3 cellular contexts compared by ENCODE assay signal in genomic region chr11:21546715-21547114, GRCh38.
TF ChIP-seq lines count a peak whose summit lies in the region.

No MANE protein-coding gene starts in this region.

TF ChIP-seq in A549, 52 proteins besides CTCF, POLR2A, EP300 and RAD21 (continued from another document):
- TF ChIP-seq MYC (IDR thresholded peaks at IDR 0.05; ENCODE audit: borderline replicate concordance, low read length) (no peak), CEBPB (IDR thresholded peaks at IDR 0.05) (no peak), KDM1A (IDR thresholded peaks at IDR 0.05; ENCODE audit: low read depth) (no peak)
- TF ChIP-seq, protein P1, sequence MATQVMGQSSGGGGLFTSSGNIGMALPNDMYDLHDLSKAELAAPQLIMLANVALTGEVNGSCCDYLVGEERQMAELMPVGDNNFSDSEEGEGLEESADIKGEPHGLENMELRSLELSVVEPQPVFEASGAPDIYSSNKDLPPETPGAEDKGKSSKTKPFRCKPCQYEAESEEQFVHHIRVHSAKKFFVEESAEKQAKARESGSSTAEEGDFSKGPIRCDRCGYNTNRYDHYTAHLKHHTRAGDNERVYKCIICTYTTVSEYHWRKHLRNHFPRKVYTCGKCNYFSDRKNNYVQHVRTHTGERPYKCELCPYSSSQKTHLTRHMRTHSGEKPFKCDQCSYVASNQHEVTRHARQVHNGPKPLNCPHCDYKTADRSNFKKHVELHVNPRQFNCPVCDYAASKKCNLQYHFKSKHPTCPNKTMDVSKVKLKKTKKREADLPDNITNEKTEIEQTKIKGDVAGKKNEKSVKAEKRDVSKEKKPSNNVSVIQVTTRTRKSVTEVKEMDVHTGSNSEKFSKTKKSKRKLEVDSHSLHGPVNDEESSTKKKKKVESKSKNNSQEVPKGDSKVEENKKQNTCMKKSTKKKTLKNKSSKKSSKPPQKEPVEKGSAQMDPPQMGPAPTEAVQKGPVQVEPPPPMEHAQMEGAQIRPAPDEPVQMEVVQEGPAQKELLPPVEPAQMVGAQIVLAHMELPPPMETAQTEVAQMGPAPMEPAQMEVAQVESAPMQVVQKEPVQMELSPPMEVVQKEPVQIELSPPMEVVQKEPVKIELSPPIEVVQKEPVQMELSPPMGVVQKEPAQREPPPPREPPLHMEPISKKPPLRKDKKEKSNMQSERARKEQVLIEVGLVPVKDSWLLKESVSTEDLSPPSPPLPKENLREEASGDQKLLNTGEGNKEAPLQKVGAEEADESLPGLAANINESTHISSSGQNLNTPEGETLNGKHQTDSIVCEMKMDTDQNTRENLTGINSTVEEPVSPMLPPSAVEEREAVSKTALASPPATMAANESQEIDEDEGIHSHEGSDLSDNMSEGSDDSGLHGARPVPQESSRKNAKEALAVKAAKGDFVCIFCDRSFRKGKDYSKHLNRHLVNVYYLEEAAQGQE (IDR thresholded peaks at IDR 0.05): no peak

TF ChIP-seq in IMR-90, 13 proteins besides CTCF, POLR2A, EP300 and RAD21 (continued from another document):
- TF ChIP-seq, protein P2, sequence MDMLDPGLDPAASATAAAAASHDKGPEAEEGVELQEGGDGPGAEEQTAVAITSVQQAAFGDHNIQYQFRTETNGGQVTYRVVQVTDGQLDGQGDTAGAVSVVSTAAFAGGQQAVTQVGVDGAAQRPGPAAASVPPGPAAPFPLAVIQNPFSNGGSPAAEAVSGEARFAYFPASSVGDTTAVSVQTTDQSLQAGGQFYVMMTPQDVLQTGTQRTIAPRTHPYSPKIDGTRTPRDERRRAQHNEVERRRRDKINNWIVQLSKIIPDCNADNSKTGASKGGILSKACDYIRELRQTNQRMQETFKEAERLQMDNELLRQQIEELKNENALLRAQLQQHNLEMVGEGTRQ (IDR thresholded peaks at IDR 0.05; ENCODE audit: low read depth, low read length): no peak

TF ChIP-seq in K562, 482 proteins besides CTCF, POLR2A, EP300 and RAD21:
- peak; percentile 80 for TF ChIP-seq MAFK (IDR thresholded peaks at IDR 0.05; ENCODE audit: low read length)
- TF ChIP-seq JUND (IDR thresholded peaks at IDR 0.05; ENCODE audit: borderline replicate concordance, low read depth, low read length): no peak
- TF ChIP-seq JUND (tag; IDR thresholded peaks at IDR 0.05; ENCODE audit: borderline replicate concordance, low read depth, low read length): no peak
- TF ChIP-seq ZNF316 (IDR thresholded peaks at IDR 0.05): peak; percentile 64
- no peak for TF ChIP-seq SIRT6 (IDR thresholded peaks at IDR 0.05; ENCODE audit: low read depth, low read length)
- no peak for TF ChIP-seq ZFP36 (IDR thresholded peaks at IDR 0.05; ENCODE audit: low read depth, low read length, partially characterized antibody)
- no peak for TF ChIP-seq RBFOX2 (IDR thresholded peaks at IDR 0.05; ENCODE audit: low read depth, low read length)
- peak; percentile 36; the same call in 1 of the 2 replicates for TF ChIP-seq MAFG (tag; conservative IDR thresholded peaks at IDR 0.05)
- TF ChIP-seq E2F1 (CRISPR knock-in tag; IDR thresholded peaks at IDR 0.05): no peak
- TF ChIP-seq ZNF140 (CRISPR knock-in tag; IDR thresholded peaks at IDR 0.05): no peak
- TF ChIP-seq GTF2F1 (IDR thresholded peaks at IDR 0.05; ENCODE audit: low read depth, low read length): no peak
- TF ChIP-seq C11orf30 (IDR thresholded peaks at IDR 0.05; ENCODE audit: low read depth): peak; percentile 37; the same call in 1 of the 2 replicates
- no peak for TF ChIP-seq RBM25 (IDR thresholded peaks at IDR 0.05; ENCODE audit: low read depth, low read length, severe bottlenecking)
- TF ChIP-seq MAFF (IDR thresholded peaks at IDR 0.05; ENCODE audit: low read length): peak; percentile 82
